ENCODE assay signal across 11 cellular contexts in the genomic region with DNA sequence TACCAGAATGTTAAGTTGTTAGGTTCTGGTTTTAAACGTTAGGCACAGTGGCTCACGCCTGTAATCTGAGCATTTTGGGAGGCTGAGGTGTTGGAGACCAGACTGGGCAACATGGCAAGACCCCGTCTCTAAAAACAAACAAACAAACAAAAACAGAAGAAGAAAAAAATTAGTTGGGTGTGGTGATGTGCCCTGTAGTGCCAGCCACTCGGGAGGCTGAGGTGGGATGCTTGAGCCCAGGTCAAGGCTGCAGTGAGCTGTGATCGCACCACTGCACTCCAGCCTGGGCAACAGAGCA.
"Had no signal": no experiment of that assay in that cellular context is flagged by ENCODE, and none has a peak within 500 bp of the region (broad histone marks: within the 10 kb centered on the region; RNA-seq: fewer than 3 reads in every experiment).

No MANE protein-coding gene starts in this region.

- H3K9me3 ChIP-seq: colonic mucosa, pancreas, sigmoid colon, thyroid gland had no signal

- H3K27ac Mint-ChIP-seq: activated CD8-positive, alpha-beta memory T cell treated with anti-CD3 and anti-CD28 coated beads, Interleukin-2, amount 10 ng/mL, durations not matched to agents 7 days and 5 days had no signal

- H3K4me3 ChIP-seq: colonic mucosa, pancreas, sigmoid colon, thyroid gland had no signal

- H3K36me3 ChIP-seq: colonic mucosa, pancreas, sigmoid colon, thyroid gland had no signal

- H3K27ac ChIP-seq: colonic mucosa, pancreas, sigmoid colon, thyroid gland had no signal

- FAIRE-seq: kidney, pancreas had no signal

- H3K4me1 ChIP-seq: colonic mucosa, pancreas, sigmoid colon, thyroid gland had no signal

- DNase-seq: activated CD4-positive, alpha-beta T cell treated with anti-CD3 and anti-CD28 coated beads, Interleukin-2, amount 50 U/mL, for 1 hour; activated CD8-positive, alpha-beta memory T cell treated with anti-CD3 and anti-CD28 coated beads, Interleukin-2, amount 10 ng/mL, durations not matched to agents 7 days and 5 days; amniotic stem cell; kidney; mesendoderm; sigmoid colon; stimulated activated CD4-positive, alpha-beta T cell treated with anti-CD3 and anti-CD28 coated beads, Interleukin-1b, Interleukin-23, amount 100 ng/mL, for 48 hours had no signal

- H3K27me3 Mint-ChIP-seq: activated CD8-positive, alpha-beta memory T cell treated with anti-CD3 and anti-CD28 coated beads, Interleukin-2, amount 10 ng/mL, durations not matched to agents 7 days and 5 days had no signal

- ATAC-seq: activated CD8-positive, alpha-beta memory T cell treated with anti-CD3 and anti-CD28 coated beads, Interleukin-2, amount 10 ng/mL, durations not matched to agents 7 days and 5 days; esophagus mucosa had no signal

- H3K27me3 ChIP-seq: colonic mucosa, pancreas, sigmoid colon, thyroid gland had no signal

- H3K36me3 Mint-ChIP-seq: activated CD8-positive, alpha-beta memory T cell treated with anti-CD3 and anti-CD28 coated beads, Interleukin-2, amount 10 ng/mL, durations not matched to agents 7 days and 5 days had no signal

- H3K4me3 Mint-ChIP-seq: activated CD8-positive, alpha-beta memory T cell treated with anti-CD3 and anti-CD28 coated beads, Interleukin-2, amount 10 ng/mL, durations not matched to agents 7 days and 5 days had no signal
